In genomic region chr4:167020410-167020809, GRCh38 we compare ENCODE assay signal across 10 cellular contexts.
DNase-seq lines count a peak whose midpoint lies in the region; ATAC-seq and TF ChIP-seq lines count a peak whose summit lies in the region.
"Had no signal": no experiment of that assay in that cellular context is flagged by ENCODE, and none has a peak within 500 bp of the region (broad histone marks: within the 10 kb centered on the region; RNA-seq: fewer than 3 reads in every experiment).

No MANE protein-coding gene starts in this region.

- H3K4me3 Mint-ChIP-seq in neural crest cell: no peak overlapping the region

- TF ChIP-seq POLR2A in vagina (IDR thresholded peaks at IDR 0.05): no peak

- no peaks in the 10 kb centered on the region for H3K4me1 Mint-ChIP-seq in neural crest cell

- H3K4me3 ChIP-seq in astrocyte of the cerebellum (ENCODE audit: low read depth, low read length): no peak overlapping the region
- H3K4me3 ChIP-seq in vagina: no peak overlapping the region
- H3K4me3 ChIP-seq: prostate gland had no signal

- H3K36me3 Mint-ChIP-seq in neural crest cell (ENCODE audit: low read depth): no peaks in the 10 kb centered on the region

- peak; percentile 10 for DNase-seq in NCI-H1694 treated with DMSO at 0.1 percent for 48 hours (lab: John Stamatoyannopoulos, UW)
- DNase-seq in NCI-H1694 (lab: John Stamatoyannopoulos, UW): no peak
- DNase-seq in astrocyte of the cerebellum (ENCODE audit: low read depth): no peak
- DNase-seq in neural crest cell (ENCODE audit: low read depth, low spot score): no peak
- DNase-seq in NCI-H187 treated with DMSO at 0.1 percent for 48 hours (lab: John Stamatoyannopoulos, UW): no peak
- no peak for DNase-seq in vagina (ENCODE audit: extremely low spot score in 2 of 2)
- DNase-seq in activated CD4-positive, alpha-beta T cell treated with anti-CD3 and anti-CD28 coated beads, Interleukin-2, amount 50 U/mL, for 1 hour: no peak

- H3K27me3 Mint-ChIP-seq in neural crest cell (ENCODE audit: low read depth): no peaks in the 10 kb centered on the region

- peak; percentile 30 for TF ChIP-seq CTCF in astrocyte of the cerebellum (IDR thresholded peaks at IDR 0.05; ENCODE audit: low read depth, low read length, missing control alignments)
- peak; percentile 44 for TF ChIP-seq CTCF in neural crest cell (conservative IDR thresholded peaks at IDR 0.05)
- no peak for TF ChIP-seq CTCF in vagina (IDR thresholded peaks at IDR 0.05)

- H3K9me3 ChIP-seq in vagina: no peaks in the 10 kb centered on the region
- H3K9me3 ChIP-seq: prostate gland had no signal

- in situ Hi-C loops in astrocyte of the cerebellum (cut with HindIII; ENCODE audit: low sequenced_read_pairs): no loop called here

- H3K27ac ChIP-seq in vagina: no peak overlapping the region
- H3K27ac ChIP-seq: prostate gland, RWPE1 had no signal

- H3K4me1 ChIP-seq in vagina: no peaks in the 10 kb centered on the region
- H3K4me1 ChIP-seq: prostate gland had no signal

- H3K36me3 ChIP-seq in vagina: no peaks in the 10 kb centered on the region
- H3K36me3 ChIP-seq: prostate gland had no signal

- intact Hi-C loops in vagina (cut with DNase I): no loop called here

- peak; percentile 38 for ATAC-seq in HG03558 (IDR thresholded peaks at IDR 0.05; ENCODE audit: extremely low read depth, unreplicated experiment)

- H3K27me3 ChIP-seq in vagina: no peaks in the 10 kb centered on the region

- H3K9me3 Mint-ChIP-seq in neural crest cell: no peaks in the 10 kb centered on the region

- H3K27ac Mint-ChIP-seq in neural crest cell (ENCODE audit: unreplicated experiment): no peak overlapping the region

Comparison
In these comparisons a context has a peak if more than half of its experiments do, and no peak if none do; other contexts are left out.
1. CTCF ChIP-seq: peak in astrocyte of the cerebellum (single experiment) and neural crest cell (single experiment); none in vagina (0 of 3).